ENCODE assay signal across 8 cellular contexts in genomic region chr4:168183717-168184571, GRCh38.
A peak's percentile ranks its signal among the peaks of the same experiment; 100 is the strongest.
DNase-seq lines count a peak whose midpoint lies in the region; ATAC-seq, FAIRE-seq and TF ChIP-seq lines count a peak whose summit lies in the region.

No MANE protein-coding gene starts in this region.

- POLR2A ChIA-PET in OCI-LY7 (lab: Charles Lee), result no interaction called here

- H3K4me3 ChIP-seq in AG10803 (ENCODE audit: low read length) (no peak overlapping the region), OCI-LY7 (ENCODE audit: low read depth, low read length, poor library complexity, severe bottlenecking) (no peak overlapping the region), epithelial cell of esophagus (ENCODE audit: low read length) (no peak overlapping the region), osteoblast (ENCODE audit: insufficient read depth, low read length) (no peak overlapping the region)

- H3K27me3 Mint-ChIP-seq in activated T-cell treated with anti-CD3 and anti-CD28 coated beads, Interleukin-2, amount 50 U/mL, for 4 hours (ENCODE audit: low read depth), result no peaks in the 10 kb centered on the region
- H3K27me3 Mint-ChIP-seq in activated naive CD8-positive, alpha-beta T cell treated with anti-CD3 and anti-CD28 coated beads, Interleukin-2, amount 50 U/mL, for 24 hours, result no peaks in the 10 kb centered on the region

- H3K27ac Mint-ChIP-seq in activated naive CD8-positive, alpha-beta T cell treated with anti-CD3 and anti-CD28 coated beads, Interleukin-2, amount 50 U/mL, for 24 hours, result no peak overlapping the region

- H3K36me3 ChIP-seq in OCI-LY7 (ENCODE audit: insufficient read depth, low read length) (no peaks in the 10 kb centered on the region), osteoblast (ENCODE audit: insufficient read depth, low read length) (no peaks in the 10 kb centered on the region)

- ATAC-seq in activated T-cell treated with anti-CD3 and anti-CD28 coated beads, Interleukin-2, amount 50 U/mL, for 4 hours, result no peak
- no peak for ATAC-seq in activated naive CD8-positive, alpha-beta T cell treated with anti-CD3 and anti-CD28 coated beads, Interleukin-2, amount 50 U/mL, for 24 hours

- no peaks in the 10 kb centered on the region for H3K9me3 ChIP-seq in OCI-LY7 (ENCODE audit: low read length)
- no peaks in the 10 kb centered on the region for H3K9me3 ChIP-seq in osteoblast (ENCODE audit: low read depth, low read length)

- H3K27ac ChIP-seq in OCI-LY7 (ENCODE audit: low read depth, low read length, poor library complexity, severe bottlenecking) (no peak overlapping the region), osteoblast (ENCODE audit: low read depth, low read length) (no peak overlapping the region)

- CTCF ChIA-PET in OCI-LY7 (lab: Charles Lee; ENCODE audit: unreplicated experiment), result no interaction called here

- H4K20me1 ChIP-seq in OCI-LY7 (ENCODE audit: insufficient read depth, low read length) (no peaks in the 10 kb centered on the region), osteoblast (ENCODE audit: insufficient read depth, low read length) (no peaks in the 10 kb centered on the region)

- H2AFZ ChIP-seq in OCI-LY7 (ENCODE audit: low read length), result no peak overlapping the region
- H2AFZ ChIP-seq in osteoblast (ENCODE audit: low read length), result peak overlapping the region; percentile 60

- no peaks in the 10 kb centered on the region for H3K9me2 ChIP-seq in OCI-LY7 (ENCODE audit: insufficient read depth, low read length)

- H3K36me3 Mint-ChIP-seq in activated T-cell treated with anti-CD3 and anti-CD28 coated beads, Interleukin-2, amount 50 U/mL, for 4 hours (ENCODE audit: insufficient read depth), result no peaks in the 10 kb centered on the region
- H3K36me3 Mint-ChIP-seq in activated naive CD8-positive, alpha-beta T cell treated with anti-CD3 and anti-CD28 coated beads, Interleukin-2, amount 50 U/mL, for 24 hours (ENCODE audit: low read depth), result no peaks in the 10 kb centered on the region

- BruUV-seq in OCI-LY7 (replicated peaks; lab: Mats Ljungman, UMichigan), result no TSS peak

- TF ChIP-seq CTCF in AG10803 (conservative IDR thresholded peaks at IDR 0.05; ENCODE audit: low read length), result peak; percentile 71
- peak; percentile 81 for TF ChIP-seq CTCF in OCI-LY7 (conservative IDR thresholded peaks at IDR 0.05; ENCODE audit: low read length)
- peak; percentile 60 for TF ChIP-seq CTCF in epithelial cell of esophagus (IDR thresholded peaks at IDR 0.05; ENCODE audit: insufficient read depth, low read depth, low read length, missing control alignments)
- peak; percentile 69 for TF ChIP-seq CTCF in osteoblast (IDR thresholded peaks at IDR 0.05; ENCODE audit: extremely low read depth, low read depth, low read length)

- FAIRE-seq in GM19239 (lab: Jason Lieb, UNC), result peak; percentile 40

- no peak overlapping the region for H3K4me2 ChIP-seq in OCI-LY7 (ENCODE audit: low read length)
- peak overlapping the region; percentile 53 for H3K4me2 ChIP-seq in osteoblast (ENCODE audit: insufficient read depth, low read length)

- peaks cover 2% of the 10 kb centered on the region for H3K4me1 Mint-ChIP-seq in activated T-cell treated with anti-CD3 and anti-CD28 coated beads, Interleukin-2, amount 50 U/mL, for 4 hours (ENCODE audit: low read depth)
- peaks cover 2% of the 10 kb centered on the region for H3K4me1 Mint-ChIP-seq in activated naive CD8-positive, alpha-beta T cell treated with anti-CD3 and anti-CD28 coated beads, Interleukin-2, amount 50 U/mL, for 24 hours

- no peak overlapping the region for H3K4me3 Mint-ChIP-seq in activated T-cell treated with anti-CD3 and anti-CD28 coated beads, Interleukin-2, amount 50 U/mL, for 4 hours
- H3K4me3 Mint-ChIP-seq in activated naive CD8-positive, alpha-beta T cell treated with anti-CD3 and anti-CD28 coated beads, Interleukin-2, amount 50 U/mL, for 24 hours, result no peak overlapping the region

- intact Hi-C loops in OCI-LY7 (cut with micrococcal nuclease; ENCODE audit: unreplicated experiment), result loop anchor here (10.0 kb wide), 1 partner anchor 731 kb away; no protein-coding TSS in a partner anchor

- no peaks in the 10 kb centered on the region for H3K4me1 ChIP-seq in OCI-LY7 (ENCODE audit: insufficient read depth, low read length, poor library complexity, severe bottlenecking)
- peaks cover 4% of the 10 kb centered on the region for H3K4me1 ChIP-seq in osteoblast (ENCODE audit: insufficient read depth, low read length)

- H3K9me3 Mint-ChIP-seq in activated T-cell treated with anti-CD3 and anti-CD28 coated beads, Interleukin-2, amount 50 U/mL, for 4 hours, result no peaks in the 10 kb centered on the region
- no peaks in the 10 kb centered on the region for H3K9me3 Mint-ChIP-seq in activated naive CD8-positive, alpha-beta T cell treated with anti-CD3 and anti-CD28 coated beads, Interleukin-2, amount 50 U/mL, for 24 hours

- no peaks in the 10 kb centered on the region for H3K27me3 ChIP-seq in osteoblast (ENCODE audit: insufficient read depth, low read length)

- H3K79me2 ChIP-seq in OCI-LY7 (ENCODE audit: insufficient read depth, low read depth, low read length) (no peaks in the 10 kb centered on the region), osteoblast (ENCODE audit: insufficient read depth, low read length) (no peaks in the 10 kb centered on the region)

- DNase-seq in AG10803 (ENCODE audit: low read depth) (peak; percentile 43), GM19239 (ENCODE audit: insufficient read length, low spot score) (no peak), OCI-LY7 (ENCODE audit: low spot score) (peak; percentile 18), epithelial cell of esophagus (ENCODE audit: low read depth) (peak; percentile 56), osteoblast (ENCODE audit: insufficient read length, low spot score, missing footprints) (peak; percentile 44), NCI-H774 (lab: John Stamatoyannopoulos, UW) (no peak)
- no peak for DNase-seq in activated T-cell treated with anti-CD3 and anti-CD28 coated beads, Interleukin-2, amount 50 U/mL, for 4 hours
- no peak for DNase-seq in activated naive CD8-positive, alpha-beta T cell treated with anti-CD3 and anti-CD28 coated beads, Interleukin-2, amount 50 U/mL, for 24 hours

Comparison
In these comparisons a context has a peak if more than half of its experiments do, and no peak if none do; other contexts are left out.
1. DNase-seq: peak in AG10803 (single experiment), OCI-LY7 (single experiment), epithelial cell of esophagus (single experiment) and osteoblast (single experiment); none in GM19239 (single experiment), activated T-cell treated with anti-CD3 and anti-CD28 coated beads, Interleukin-2, amount 50 U/mL, for 4 hours (single experiment), NCI-H774 (single experiment) and activated naive CD8-positive, alpha-beta T cell treated with anti-CD3 and anti-CD28 coated beads, Interleukin-2, amount 50 U/mL, for 24 hours (single experiment).
2. Peak in every context shown above with its lines, with median percentiles within 50 percentile points of each other: CTCF ChIP-seq.